1 cellular context compared by ENCODE assay signal in genomic region chr3:130462089-130462488, GRCh38.
A peak's percentile ranks its signal among the peaks of the same experiment; 100 is the strongest.
TF ChIP-seq lines count a peak whose summit lies in the region.

No MANE protein-coding gene starts in this region.

TF ChIP-seq in K562, 482 proteins besides CTCF, POLR2A, EP300 and RAD21 (continued from another document):
- TF ChIP-seq MAX (CRISPR knock-in tag; IDR thresholded peaks at IDR 0.05) (no peak), MED1 (CRISPR knock-in tag; IDR thresholded peaks at IDR 0.05; ENCODE audit: borderline replicate concordance) (no peak), FIP1L1 (IDR thresholded peaks at IDR 0.05; ENCODE audit: low read depth, low read length, poor library complexity, severe bottlenecking) (no peak), ARID1B (IDR thresholded peaks at IDR 0.05) (peak; percentile 70), CBFA2T3 (IDR thresholded peaks at IDR 0.05) (peak; percentile 78), MEIS2 (IDR thresholded peaks at IDR 0.05; ENCODE audit: partially characterized antibody) (peak; percentile 82), BHLHE40 (IDR thresholded peaks at IDR 0.05; ENCODE audit: low read length) (peak; percentile 75), MGA (IDR thresholded peaks at IDR 0.05) (peak; percentile 57), MNT (conservative IDR thresholded peaks at IDR 0.05) (peak; percentile 42 to 48; a peak in 2 of 4 replicates), CTBP1 (IDR thresholded peaks at IDR 0.05; ENCODE audit: borderline replicate concordance) (no peak), TCF3 (CRISPR knock-in tag; IDR thresholded peaks at IDR 0.05) (peak; percentile 66)
- TF ChIP-seq, protein P1, sequence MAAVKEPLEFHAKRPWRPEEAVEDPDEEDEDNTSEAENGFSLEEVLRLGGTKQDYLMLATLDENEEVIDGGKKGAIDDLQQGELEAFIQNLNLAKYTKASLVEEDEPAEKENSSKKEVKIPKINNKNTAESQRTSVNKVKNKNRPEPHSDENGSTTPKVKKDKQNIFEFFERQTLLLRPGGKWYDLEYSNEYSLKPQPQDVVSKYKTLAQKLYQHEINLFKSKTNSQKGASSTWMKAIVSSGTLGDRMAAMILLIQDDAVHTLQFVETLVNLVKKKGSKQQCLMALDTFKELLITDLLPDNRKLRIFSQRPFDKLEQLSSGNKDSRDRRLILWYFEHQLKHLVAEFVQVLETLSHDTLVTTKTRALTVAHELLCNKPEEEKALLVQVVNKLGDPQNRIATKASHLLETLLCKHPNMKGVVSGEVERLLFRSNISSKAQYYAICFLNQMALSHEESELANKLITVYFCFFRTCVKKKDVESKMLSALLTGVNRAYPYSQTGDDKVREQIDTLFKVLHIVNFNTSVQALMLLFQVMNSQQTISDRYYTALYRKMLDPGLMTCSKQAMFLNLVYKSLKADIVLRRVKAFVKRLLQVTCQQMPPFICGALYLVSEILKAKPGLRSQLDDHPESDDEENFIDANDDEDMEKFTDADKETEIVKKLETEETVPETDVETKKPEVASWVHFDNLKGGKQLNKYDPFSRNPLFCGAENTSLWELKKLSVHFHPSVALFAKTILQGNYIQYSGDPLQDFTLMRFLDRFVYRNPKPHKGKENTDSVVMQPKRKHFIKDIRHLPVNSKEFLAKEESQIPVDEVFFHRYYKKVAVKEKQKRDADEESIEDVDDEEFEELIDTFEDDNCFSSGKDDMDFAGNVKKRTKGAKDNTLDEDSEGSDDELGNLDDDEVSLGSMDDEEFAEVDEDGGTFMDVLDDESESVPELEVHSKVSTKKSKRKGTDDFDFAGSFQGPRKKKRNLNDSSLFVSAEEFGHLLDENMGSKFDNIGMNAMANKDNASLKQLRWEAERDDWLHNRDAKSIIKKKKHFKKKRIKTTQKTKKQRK (IDR thresholded peaks at IDR 0.05; ENCODE audit: borderline replicate concordance, low read depth, low read length) = no peak
- TF ChIP-seq, protein P2, sequence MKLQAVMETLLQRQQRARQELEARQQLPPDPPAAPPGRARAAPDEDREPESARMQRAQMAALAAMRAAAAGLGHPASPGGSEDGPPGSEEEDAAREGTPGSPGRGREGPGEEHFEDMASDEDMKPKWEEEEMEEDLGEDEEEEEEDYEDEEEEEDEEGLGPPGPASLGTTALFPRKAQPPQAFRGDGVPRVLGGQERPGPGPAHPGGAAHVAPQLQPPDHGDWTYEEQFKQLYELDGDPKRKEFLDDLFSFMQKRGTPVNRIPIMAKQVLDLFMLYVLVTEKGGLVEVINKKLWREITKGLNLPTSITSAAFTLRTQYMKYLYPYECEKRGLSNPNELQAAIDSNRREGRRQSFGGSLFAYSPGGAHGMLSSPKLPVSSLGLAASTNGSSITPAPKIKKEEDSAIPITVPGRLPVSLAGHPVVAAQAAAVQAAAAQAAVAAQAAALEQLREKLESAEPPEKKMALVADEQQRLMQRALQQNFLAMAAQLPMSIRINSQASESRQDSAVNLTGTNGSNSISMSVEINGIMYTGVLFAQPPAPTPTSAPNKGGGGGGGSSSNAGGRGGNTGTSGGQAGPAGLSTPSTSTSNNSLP (IDR thresholded peaks at IDR 0.05; ENCODE audit: borderline replicate concordance, low read depth, low read length) = no peak
